8 cellular contexts compared by ENCODE assay signal in the genomic region with DNA sequence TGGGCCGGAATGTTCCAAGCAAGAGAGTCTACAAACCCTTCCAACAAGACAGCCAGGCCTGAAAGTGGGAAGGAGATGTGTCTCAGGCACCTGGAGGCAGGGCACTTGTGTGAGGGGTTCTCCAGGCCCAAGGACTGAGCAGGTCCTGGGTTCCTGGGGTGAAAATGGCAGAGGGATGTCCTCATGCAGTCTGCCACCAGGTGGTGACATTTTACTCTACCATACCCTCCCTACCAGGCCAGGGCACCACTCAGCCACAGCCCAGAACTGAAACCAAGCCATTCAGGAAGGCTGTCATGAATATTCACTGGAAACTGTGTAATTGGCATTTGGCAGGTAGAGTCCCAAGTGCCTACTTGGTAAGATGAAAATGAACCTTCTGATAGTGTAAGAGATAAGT.
DNase-seq lines count a peak whose midpoint lies in the region; ATAC-seq, FAIRE-seq and TF ChIP-seq lines count a peak whose summit lies in the region.

No MANE protein-coding gene starts in this region.

- no peak for DNase-seq in AG04449 (ENCODE audit: low read depth, low spot score)
- peak; percentile 5 for DNase-seq in GM18507 (ENCODE audit: extremely low spot score, insufficient read length, low read depth)
- DNase-seq in NCI-H2227 treated with DMSO at 0.1 percent for 48 hours (lab: John Stamatoyannopoulos, UW): peak; percentile 35
- peak; percentile 12 to 17 for DNase-seq in activated CD4-positive, alpha-beta T cell treated with anti-CD3 and anti-CD28 coated beads, Interleukin-2, amount 50 U/mL, for 4 hours
- no peak for DNase-seq in natural killer cell treated with Interleukin-12 subunit alpha and Interleukin-12 subunit beta and Interleukin-15 and Interleukin-18, amount 100 ng/mL, for 72 hours (ENCODE audit: low spot score)

- H3K27me3 Mint-ChIP-seq in natural killer cell treated with Interleukin-12 subunit alpha and Interleukin-12 subunit beta and Interleukin-15 and Interleukin-18, amount 100 ng/mL, for 72 hours: peaks cover 8 to 16% of the 10 kb centered on the region in 2 donors

- ATAC-seq in HG03139 (IDR thresholded peaks at IDR 0.05; ENCODE audit: unreplicated experiment) (peak; percentile 79), esophagus mucosa (peak; percentile 88), HG03095 (IDR thresholded peaks at IDR 0.05; ENCODE audit: unreplicated experiment) (no peak)
- peak; percentile 55 to 64 for ATAC-seq in natural killer cell treated with Interleukin-12 subunit alpha and Interleukin-12 subunit beta and Interleukin-15 and Interleukin-18, amount 100 ng/mL, for 72 hours

- no peak overlapping the region for H3K4me3 Mint-ChIP-seq in natural killer cell treated with Interleukin-12 subunit alpha and Interleukin-12 subunit beta and Interleukin-15 and Interleukin-18, amount 100 ng/mL, for 72 hours

- H3K27ac Mint-ChIP-seq in natural killer cell treated with Interleukin-12 subunit alpha and Interleukin-12 subunit beta and Interleukin-15 and Interleukin-18, amount 100 ng/mL, for 72 hours: no peak overlapping the region

- POLR2A ChIA-PET in AG04449 (lab: Yijun Ruan, JAX): no interaction called here

- H3K36me3 Mint-ChIP-seq in natural killer cell treated with Interleukin-12 subunit alpha and Interleukin-12 subunit beta and Interleukin-15 and Interleukin-18, amount 100 ng/mL, for 72 hours: no peaks in the 10 kb centered on the region

- CTCF ChIA-PET in AG04449 (lab: Yijun Ruan, JAX): interaction anchor here (1.2 kb wide), 1 partner anchor 348 kb away, joined by 3 read pairs; no protein-coding TSS in a partner anchor

- H3K9me3 Mint-ChIP-seq in natural killer cell treated with Interleukin-12 subunit alpha and Interleukin-12 subunit beta and Interleukin-15 and Interleukin-18, amount 100 ng/mL, for 72 hours: no peaks in the 10 kb centered on the region

- no peaks in the 10 kb centered on the region for H3K4me1 Mint-ChIP-seq in natural killer cell treated with Interleukin-12 subunit alpha and Interleukin-12 subunit beta and Interleukin-15 and Interleukin-18, amount 100 ng/mL, for 72 hours (ENCODE audit: low read depth in 2 of 2)

- peak; percentile 41 for TF ChIP-seq CTCF in AG04449 (IDR thresholded peaks at IDR 0.05; ENCODE audit: insufficient read depth, low read length, missing control alignments)

- peak; percentile 70 for FAIRE-seq in GM18507 (lab: Jason Lieb, UNC)

- no peak overlapping the region for H3K4me3 ChIP-seq in AG04449 (ENCODE audit: low read depth, low read length)

Comparison
In these comparisons a context has a peak if more than half of its experiments do, and no peak if none do; other contexts are left out.
1. DNase-seq: peak in GM18507 (single experiment), NCI-H2227 treated with DMSO at 0.1 percent for 48 hours (single experiment) and activated CD4-positive, alpha-beta T cell treated with anti-CD3 and anti-CD28 coated beads, Interleukin-2, amount 50 U/mL, for 4 hours (2 of 2); none in AG04449 (single experiment) and natural killer cell treated with Interleukin-12 subunit alpha and Interleukin-12 subunit beta and Interleukin-15 and Interleukin-18, amount 100 ng/mL, for 72 hours (single experiment).